Comparison of ENCODE assay signal across 21 cellular contexts in the genomic region with DNA sequence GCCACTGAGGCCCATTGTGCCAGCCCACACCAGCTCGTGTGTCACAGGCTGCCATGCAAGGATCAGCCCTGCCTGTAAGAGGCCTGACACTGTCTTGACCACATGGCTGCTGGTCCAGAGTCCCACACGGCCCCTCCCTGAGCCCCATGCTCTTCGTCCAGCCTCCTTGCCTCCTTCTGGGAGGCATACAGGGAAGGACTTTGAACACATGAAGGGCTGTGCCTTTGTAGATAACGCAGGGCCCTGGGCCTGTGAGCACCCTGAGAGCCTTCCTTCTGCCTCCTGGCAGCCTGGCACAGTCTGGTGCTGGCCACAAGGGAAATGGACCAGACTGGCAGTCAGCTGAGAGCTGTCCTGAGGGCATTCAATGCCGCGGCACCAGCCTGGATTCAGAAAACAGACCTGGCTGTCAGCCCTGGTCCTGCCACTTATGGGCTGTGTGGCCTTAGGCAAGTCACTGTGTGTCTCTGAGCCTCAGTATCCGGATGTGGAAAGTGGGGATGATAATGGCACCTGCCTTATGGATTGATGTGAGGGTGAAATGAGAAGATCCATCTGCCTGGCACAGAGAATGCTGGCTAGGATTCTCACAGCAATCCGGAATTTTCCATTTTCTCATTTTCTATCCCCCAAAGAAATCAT. TPM values are rescaled to one million over a fixed set of nuclear protein-coding genes. Genes with fewer than 3 reads are reported as not detected.
DNase-seq lines count a peak whose midpoint lies in the region; ATAC-seq and TF ChIP-seq lines count a peak whose summit lies in the region.
"Had no signal": no experiment of that assay in that cellular context is flagged by ENCODE, and none has a peak within 500 bp of the region (broad histone marks: within the 10 kb centered on the region; RNA-seq: fewer than 3 reads in every experiment).

No MANE protein-coding gene starts in this region.

- intact Hi-C loops in activated CD8-positive, alpha-beta T cell treated with anti-CD3 and anti-CD28 coated beads for 36 hours (cut with micrococcal nuclease): no loop called here
- intact Hi-C loops in left colon (cut with DNase I, micrococcal nuclease): no loop called here
- intact Hi-C loops in stomach (cut with DNase I; ENCODE audit: low total_unique reads): no loop called here
- intact Hi-C loops in OCI-LY7 (cut with micrococcal nuclease; ENCODE audit: unreplicated experiment): no loop called here

- no peaks in the 10 kb centered on the region for H3K36me3 ChIP-seq in stomach
- H3K36me3 ChIP-seq in OCI-LY7 (ENCODE audit: insufficient read depth, low read length): no peaks in the 10 kb centered on the region

- no peaks in the 10 kb centered on the region for H3K9me2 ChIP-seq in OCI-LY7 (ENCODE audit: insufficient read depth, low read length)

- no peak overlapping the region for H3K4me3 Mint-ChIP-seq in activated naive CD8-positive, alpha-beta T cell treated with anti-CD3 and anti-CD28 coated beads, Interleukin-2, amount 10 ng/mL, durations not matched to agents 7 days and 5 days
- no peak overlapping the region for H3K4me3 Mint-ChIP-seq in activated naive CD8-positive, alpha-beta T cell treated with anti-CD3 and anti-CD28 coated beads for 36 hours
- no peak overlapping the region for H3K4me3 Mint-ChIP-seq in activated CD8-positive, alpha-beta T cell treated with anti-CD3 and anti-CD28 coated beads for 36 hours
- H3K4me3 Mint-ChIP-seq: activated naive CD8-positive, alpha-beta T cell had no signal

- POLR2A ChIA-PET in activated naive CD8-positive, alpha-beta T cell treated with anti-CD3 and anti-CD28 coated beads, Interleukin-2, amount 10 ng/mL, durations not matched to agents 7 days and 5 days (lab: Charles Lee): no interaction called here
- POLR2A ChIA-PET in activated CD8-positive, alpha-beta T cell treated with anti-CD3 and anti-CD28 coated beads for 36 hours (lab: Charles Lee): interaction anchor here (1.0 to 1.3 kb wide), 2 partner anchors 30 to 87 kb away, joined by 3 to 5 read pairs; no protein-coding TSS in a partner anchor
- POLR2A ChIA-PET in OCI-LY7 (lab: Charles Lee): no interaction called here

- peak overlapping the region; percentile 30 for H3K27ac Mint-ChIP-seq in activated naive CD8-positive, alpha-beta T cell treated with anti-CD3 and anti-CD28 coated beads, Interleukin-2, amount 10 ng/mL, durations not matched to agents 7 days and 5 days
- no peak overlapping the region for H3K27ac Mint-ChIP-seq in activated naive CD8-positive, alpha-beta T cell treated with anti-CD3 and anti-CD28 coated beads for 36 hours
- H3K27ac Mint-ChIP-seq in activated CD8-positive, alpha-beta T cell treated with anti-CD3 and anti-CD28 coated beads for 36 hours: peak overlapping the region; percentile 15
- H3K27ac Mint-ChIP-seq: activated naive CD8-positive, alpha-beta T cell had no signal

- no peak for DNase-seq in activated naive CD8-positive, alpha-beta T cell treated with anti-CD3 and anti-CD28 coated beads, Interleukin-2, amount 10 ng/mL, durations not matched to agents 7 days and 5 days
- DNase-seq in activated naive CD8-positive, alpha-beta T cell treated with anti-CD3 and anti-CD28 coated beads for 36 hours: no peak
- DNase-seq in activated CD8-positive, alpha-beta T cell treated with anti-CD3 and anti-CD28 coated beads for 36 hours: no peak
- DNase-seq in left colon (peak; percentile 64 to 85), stomach (peak; percentile 71), NCI-H1436 treated with DMSO at 0.1 percent for 48 hours (lab: John Stamatoyannopoulos, UW) (no peak), OCI-LY7 (ENCODE audit: low spot score) (no peak)
- DNase-seq: activated CD4-positive, alpha-beta T cell treated with anti-CD3 and anti-CD28 coated beads, Interleukin-2, amount 50 U/mL, for 4 hours; activated T-cell treated with anti-CD3 and anti-CD28 coated beads, Interleukin-2, amount 50 U/mL, for 48 hours; CD8-positive, alpha-beta memory T cell; DMS79; GM23248; mammary epithelial cell; NCI-H1436; NCI-H2171 treated with DMSO at 0.1 percent for 48 hours; psoas muscle; Right ventricle myocardium superior had no signal

- H3K27ac ChIP-seq in stomach: peak overlapping the region; percentile 49 to 95 (median 91)
- no peak overlapping the region for H3K27ac ChIP-seq in OCI-LY7 (ENCODE audit: low read depth, low read length, poor library complexity, severe bottlenecking)
- H3K27ac ChIP-seq: coronary artery, GM23248, psoas muscle had no signal

- CTCF ChIA-PET in activated CD8-positive, alpha-beta T cell treated with anti-CD3 and anti-CD28 coated beads for 36 hours (lab: Charles Lee): no interaction called here
- CTCF ChIA-PET in OCI-LY7 (lab: Charles Lee; ENCODE audit: unreplicated experiment): no interaction called here

- H3K27me3 Mint-ChIP-seq in activated naive CD8-positive, alpha-beta T cell treated with anti-CD3 and anti-CD28 coated beads, Interleukin-2, amount 10 ng/mL, durations not matched to agents 7 days and 5 days: no peaks in the 10 kb centered on the region
- no peaks in the 10 kb centered on the region for H3K27me3 Mint-ChIP-seq in activated naive CD8-positive, alpha-beta T cell treated with anti-CD3 and anti-CD28 coated beads for 36 hours
- no peaks in the 10 kb centered on the region for H3K27me3 Mint-ChIP-seq in activated CD8-positive, alpha-beta T cell treated with anti-CD3 and anti-CD28 coated beads for 36 hours
- H3K27me3 Mint-ChIP-seq: activated naive CD8-positive, alpha-beta T cell had no signal

- BruUV-seq in OCI-LY7 (replicated peaks; lab: Mats Ljungman, UMichigan): no TSS peak

- no peaks in the 10 kb centered on the region for H3K79me2 ChIP-seq in OCI-LY7 (ENCODE audit: insufficient read depth, low read depth, low read length)

- 50 to 74% (median 53%) methylated on average over 6 to 8 of the region's 8 CpGs for WGBS in stomach, 5 donors

- no peak for TF ChIP-seq POLR2A in stomach (IDR thresholded peaks at IDR 0.05)

- no peak for TF ChIP-seq CTCF in activated CD8-positive, alpha-beta T cell treated with anti-CD3 and anti-CD28 coated beads for 36 hours (IDR thresholded peaks at IDR 0.05)
- TF ChIP-seq CTCF in stomach (IDR thresholded peaks at IDR 0.05) (no peak), OCI-LY7 (conservative IDR thresholded peaks at IDR 0.05; ENCODE audit: low read length) (no peak)

- peaks cover 41 to 81% (median 66%) of the 10 kb centered on the region in 4 donors for H3K4me1 ChIP-seq in stomach
- H3K4me1 ChIP-seq in OCI-LY7 (ENCODE audit: insufficient read depth, low read length, poor library complexity, severe bottlenecking): peaks cover 15% of the 10 kb centered on the region

- no peak for TF ChIP-seq EP300 in stomach (IDR thresholded peaks at IDR 0.05)

- H3K36me3 Mint-ChIP-seq in activated naive CD8-positive, alpha-beta T cell treated with anti-CD3 and anti-CD28 coated beads, Interleukin-2, amount 10 ng/mL, durations not matched to agents 7 days and 5 days: peaks cover 4% of the 10 kb centered on the region
- peaks cover 7% of the 10 kb centered on the region for H3K36me3 Mint-ChIP-seq in activated naive CD8-positive, alpha-beta T cell treated with anti-CD3 and anti-CD28 coated beads for 36 hours
- H3K36me3 Mint-ChIP-seq in activated CD8-positive, alpha-beta T cell treated with anti-CD3 and anti-CD28 coated beads for 36 hours (ENCODE audit: low read depth): no peaks in the 10 kb centered on the region
- H3K36me3 Mint-ChIP-seq: activated naive CD8-positive, alpha-beta T cell had no signal

- ATAC-seq in activated naive CD8-positive, alpha-beta T cell treated with anti-CD3 and anti-CD28 coated beads, Interleukin-2, amount 10 ng/mL, durations not matched to agents 7 days and 5 days (ENCODE audit: low read depth): no peak
- no peak for ATAC-seq in activated CD8-positive, alpha-beta T cell treated with anti-CD3 and anti-CD28 coated beads for 36 hours
- ATAC-seq in left colon (peak; percentile 58), HG03025 (IDR thresholded peaks at IDR 0.05; ENCODE audit: low FRiP score, unreplicated experiment) (no peak)
- ATAC-seq: psoas muscle had no signal

- no peaks in the 10 kb centered on the region for H3K9me3 Mint-ChIP-seq in activated naive CD8-positive, alpha-beta T cell treated with anti-CD3 and anti-CD28 coated beads, Interleukin-2, amount 10 ng/mL, durations not matched to agents 7 days and 5 days
- H3K9me3 Mint-ChIP-seq in activated naive CD8-positive, alpha-beta T cell treated with anti-CD3 and anti-CD28 coated beads for 36 hours: no peaks in the 10 kb centered on the region
- no peaks in the 10 kb centered on the region for H3K9me3 Mint-ChIP-seq in activated CD8-positive, alpha-beta T cell treated with anti-CD3 and anti-CD28 coated beads for 36 hours
- H3K9me3 Mint-ChIP-seq: CD8-positive, alpha-beta memory T cell had no signal

- H4K20me1 ChIP-seq in OCI-LY7 (ENCODE audit: insufficient read depth, low read length): no peaks in the 10 kb centered on the region

- H3K27me3 ChIP-seq in stomach: no peaks in the 10 kb centered on the region

- H3K4me2 ChIP-seq in OCI-LY7 (ENCODE audit: low read length): no peak overlapping the region

- no peak overlapping the region for H2AFZ ChIP-seq in OCI-LY7 (ENCODE audit: low read length)
- H2AFZ ChIP-seq: GM23248 had no signal

- H3K4me3 ChIP-seq in stomach (no peak overlapping the region), OCI-LY7 (ENCODE audit: low read depth, low read length, poor library complexity, severe bottlenecking) (no peak overlapping the region)
- H3K4me3 ChIP-seq: coronary artery, GM23248, psoas muscle had no signal

- peaks cover 35% of the 10 kb centered on the region for H3K4me1 Mint-ChIP-seq in activated naive CD8-positive, alpha-beta T cell treated with anti-CD3 and anti-CD28 coated beads, Interleukin-2, amount 10 ng/mL, durations not matched to agents 7 days and 5 days
- peaks cover 24% of the 10 kb centered on the region for H3K4me1 Mint-ChIP-seq in activated naive CD8-positive, alpha-beta T cell treated with anti-CD3 and anti-CD28 coated beads for 36 hours
- peaks cover 43% of the 10 kb centered on the region for H3K4me1 Mint-ChIP-seq in activated CD8-positive, alpha-beta T cell treated with anti-CD3 and anti-CD28 coated beads for 36 hours (ENCODE audit: low read depth)

- H3K9me3 ChIP-seq in stomach (no peaks in the 10 kb centered on the region), OCI-LY7 (ENCODE audit: low read length) (no peaks in the 10 kb centered on the region)
- H3K9me3 ChIP-seq: psoas muscle had no signal

RNA-seq across cellular contexts. Expression of gene SPNS2, which starts 19.2 kb away (rescaled TPM):
- 1 to 10 TPM; 6.7 to 6.9 TPM for total RNA-seq in activated naive CD8-positive, alpha-beta T cell treated with anti-CD3 and anti-CD28 coated beads, Interleukin-2, amount 10 ng/mL, durations not matched to agents 7 days and 5 days
- total RNA-seq in activated naive CD8-positive, alpha-beta T cell treated with anti-CD3 and anti-CD28 coated beads for 36 hours: under 1 TPM; 0.20 to 0.43 TPM
- total RNA-seq in activated CD8-positive, alpha-beta T cell treated with anti-CD3 and anti-CD28 coated beads for 36 hours: 1 to 10 TPM in 1 of 2 experiments, under 1 TPM in 1; 0.95 to 1.2 TPM
- total RNA-seq in left colon (10 to 100 TPM; 12.4 to 13.5 TPM), stomach (10 to 100 TPM in 4 of 5 donors, 1 to 10 TPM in 1; 4.1 to 67.7 (median 27.7) TPM), OCI-LY7 (2022) (1.6 TPM in 2 replicates)
- 10 to 100 TPM; 13.7 to 30.0 (median 20.3) TPM for polyA plus RNA-seq in stomach
- 1.1 and 5.4 TPM in 2 replicates for total RNA-seq in OCI-LY7 (2014; rRNA removed; shearing (Covaris generic))
- total RNA-seq: GM23248 had no signal
- polyA plus RNA-seq: mammary epithelial cell had no signal

RNA-seq across cellular contexts. Expression of gene SPNS3, which starts 45.7 kb away (rescaled TPM):
- total RNA-seq in activated naive CD8-positive, alpha-beta T cell treated with anti-CD3 and anti-CD28 coated beads, Interleukin-2, amount 10 ng/mL, durations not matched to agents 7 days and 5 days: 10 to 100 TPM; 26.5 to 32.9 TPM
- total RNA-seq in activated naive CD8-positive, alpha-beta T cell treated with anti-CD3 and anti-CD28 coated beads for 36 hours: 10 to 100 TPM; 11.7 to 14.3 TPM
- 10 to 100 TPM; 24.7 to 25.7 TPM for total RNA-seq in activated CD8-positive, alpha-beta T cell treated with anti-CD3 and anti-CD28 coated beads for 36 hours
- under 1 TPM; 0.50 to 0.89 TPM for total RNA-seq in left colon
- under 1 TPM in 1 of 5 donors, not detected in 4; 0.92 TPM for total RNA-seq in stomach
- under 1 TPM; 0.37 to 0.61 (median 0.48) TPM for polyA plus RNA-seq in stomach
- total RNA-seq in OCI-LY7 (2014; rRNA removed; shearing (Covaris generic)): 43.8 and 51.2 TPM in 2 replicates
- total RNA-seq in OCI-LY7 (2022): 52.3 and 54.6 TPM in 2 replicates
- total RNA-seq: GM23248, mammary epithelial cell, psoas muscle had no signal
- polyA plus RNA-seq: GM23248, mammary epithelial cell, neural cell had no signal

Comparison
In these comparisons a context has a peak if more than half of its experiments do, and no peak if none do; other contexts are left out.
1. DNase-seq: peak in left colon (2 of 2) and stomach (single experiment); none in activated naive CD8-positive, alpha-beta T cell treated with anti-CD3 and anti-CD28 coated beads, Interleukin-2, amount 10 ng/mL, durations not matched to agents 7 days and 5 days (single experiment), activated naive CD8-positive, alpha-beta T cell treated with anti-CD3 and anti-CD28 coated beads for 36 hours (single experiment), activated CD8-positive, alpha-beta T cell treated with anti-CD3 and anti-CD28 coated beads for 36 hours (single experiment), NCI-H1436 treated with DMSO at 0.1 percent for 48 hours (single experiment) and OCI-LY7 (single experiment).
2. RNA of gene SPNS3, which starts 45.7 kb away (total RNA-seq): 43.8 to 54.6 TPM in OCI-LY7, 26.5 to 32.9 TPM in activated naive CD8-positive, alpha-beta T cell treated with anti-CD3 and anti-CD28 coated beads, Interleukin-2, amount 10 ng/mL, durations not matched to agents 7 days and 5 days, 24.7 to 25.7 TPM in activated CD8-positive, alpha-beta T cell treated with anti-CD3 and anti-CD28 coated beads for 36 hours and 11.7 to 14.3 TPM in activated naive CD8-positive, alpha-beta T cell treated with anti-CD3 and anti-CD28 coated beads for 36 hours; 0.50 to 0.89 TPM in left colon and 0.92 TPM in stomach; every median in the first group is over 4 times any median in the second.